21 cellular contexts compared by ENCODE assay signal in genomic region chr1:110677016-110677415, GRCh38. TPM values are rescaled to one million over a fixed set of nuclear protein-coding genes. Genes with fewer than 3 reads are reported as not detected.
DNase-seq lines count a peak whose midpoint lies in the region; ATAC-seq and TF ChIP-seq lines count a peak whose summit lies in the region.
"Had no signal": no experiment of that assay in that cellular context is flagged by ENCODE, and none has a peak within 500 bp of the region (broad histone marks: within the 10 kb centered on the region; RNA-seq: fewer than 3 reads in every experiment).

No MANE protein-coding gene starts in this region.

- peaks cover 18 to 50% of the 10 kb centered on the region in 2 donors for H3K27me3 ChIP-seq in left lung
- H3K27me3 ChIP-seq in right cardiac atrium (ENCODE audit: control insufficient read depth, insufficient read depth) = no peaks in the 10 kb centered on the region

- ATAC-seq in left lung (peak; percentile 15), right cardiac atrium (no peak), left lobe of liver (no peak)
- ATAC-seq: stimulated activated naive CD8-positive, alpha-beta T cell treated with anti-CD3 and anti-CD28 coated beads, Interleukin-15, Interleukin-2, amounts not matched to agents 100 U/mL and 50 U/mL, for 24 hours had no signal

- H3K27ac ChIP-seq in left lung = no peak overlapping the region
- H3K27ac ChIP-seq in right cardiac atrium (ENCODE audit: low read length) = no peak overlapping the region
- H3K27ac ChIP-seq: BLaER1 treated with 17β-estradiol and CSF1 and Interleukin-3, amounts not matched to agents 10 nM and 100 nM; hepatocyte; neural progenitor cell; SK-N-MC had no signal

- no peaks in the 10 kb centered on the region for H3K36me3 ChIP-seq in left lung
- H3K36me3 ChIP-seq: BLaER1 treated with 17β-estradiol and CSF1 and Interleukin-3, amounts not matched to agents 10 nM and 100 nM; HAP-1; neural progenitor cell had no signal

- TF ChIP-seq CTCF in left lung (IDR thresholded peaks at IDR 0.05) = no peak

- no peaks in the 10 kb centered on the region for H3K9me3 ChIP-seq in left lung
- no peaks in the 10 kb centered on the region for H3K9me3 ChIP-seq in right cardiac atrium (ENCODE audit: control insufficient read depth, low read length)
- H3K9me3 ChIP-seq: BLaER1 treated with 17β-estradiol and CSF1 and Interleukin-3, amounts not matched to agents 10 nM and 100 nM; HAP-1 had no signal

- intact Hi-C loops in left lung (cut with DNase I) (no loop called here), right cardiac atrium (cut with DNase I) (no loop called here)

- H3K4me3 ChIP-seq in left lung (no peak overlapping the region), right cardiac atrium (ENCODE audit: low read length) (no peak overlapping the region)
- H3K4me3 ChIP-seq: BLaER1 treated with 17β-estradiol and CSF1 and Interleukin-3, amounts not matched to agents 10 nM and 100 nM; HAP-1; hepatocyte; neural progenitor cell; SK-N-MC had no signal

- DNase-seq in NCI-H2029 (lab: John Stamatoyannopoulos, UW) (peak; percentile 30), NCI-H2029 treated with DMSO at 0.1 percent for 48 hours (lab: John Stamatoyannopoulos, UW) (no peak), NCI-H1694 (lab: John Stamatoyannopoulos, UW) (peak; percentile 87), NCI-H69 (lab: John Stamatoyannopoulos, UW) (peak; percentile 80), left lung (no peak), right cardiac atrium (no peak), left lobe of liver (ENCODE audit: low spot score) (no peak)
- DNase-seq in stimulated activated naive CD4-positive, alpha-beta T cell treated with Interleukin-2 at 50 U/mL for 16 hours (lab: John Stamatoyannopoulos, UW) = no peak
- DNase-seq: 8988T; activated CD4-positive, alpha-beta T cell treated with anti-CD3 and anti-CD28 coated beads, Interleukin-2, amount 10 ng/mL, durations not matched to agents 24 days and 14 days; activated naive CD4-positive, alpha-beta T cell treated with Interleukin-2 at 50 U/mL for 16 hours; aorta; KBM-7; NCI-H1048; stimulated activated naive CD8-positive, alpha-beta T cell treated with anti-CD3 and anti-CD28 coated beads, Interleukin-15, Interleukin-2, amounts not matched to agents 100 U/mL and 50 U/mL, for 24 hours had no signal

- WGBS in right cardiac atrium = 80% methylated on average over 4 of the region's 4 CpGs

- H3K4me1 ChIP-seq in left lung (peaks cover 11 to 38% of the 10 kb centered on the region in 2 donors), right cardiac atrium (ENCODE audit: control insufficient read depth, insufficient read depth, low read length) (peaks cover 4% of the 10 kb centered on the region)
- H3K4me1 ChIP-seq: HAP-1, neural progenitor cell had no signal

RNA-seq across cellular contexts. Expression of gene KCNA3, which starts 2.3 kb away (rescaled TPM):
- total RNA-seq in left lung (10 to 100 TPM in 1 of 2 donors, 1 to 10 TPM in 1; 8.6 to 11.3 TPM), right cardiac atrium (1 to 10 TPM in 2 of 4 donors, under 1 TPM in 2; 0.34 to 2.0 (median 1.1) TPM), left lobe of liver (0.43 TPM)
- polyA plus RNA-seq in right cardiac atrium = 0.20 TPM
- polyA plus RNA-seq: aorta, hepatocyte, keratinocyte had no signal

Comparison
In these comparisons a context has a peak if more than half of its experiments do, and no peak if none do; other contexts are left out.
1. DNase-seq: peak in NCI-H2029 (single experiment), NCI-H1694 (single experiment) and NCI-H69 (single experiment); none in NCI-H2029 treated with DMSO at 0.1 percent for 48 hours (single experiment), left lung (0 of 2), right cardiac atrium (0 of 3), stimulated activated naive CD4-positive, alpha-beta T cell treated with Interleukin-2 at 50 U/mL for 16 hours (single experiment) and left lobe of liver (single experiment).